Comparison of ENCODE assay signal across 11 cellular contexts in the genomic region with DNA sequence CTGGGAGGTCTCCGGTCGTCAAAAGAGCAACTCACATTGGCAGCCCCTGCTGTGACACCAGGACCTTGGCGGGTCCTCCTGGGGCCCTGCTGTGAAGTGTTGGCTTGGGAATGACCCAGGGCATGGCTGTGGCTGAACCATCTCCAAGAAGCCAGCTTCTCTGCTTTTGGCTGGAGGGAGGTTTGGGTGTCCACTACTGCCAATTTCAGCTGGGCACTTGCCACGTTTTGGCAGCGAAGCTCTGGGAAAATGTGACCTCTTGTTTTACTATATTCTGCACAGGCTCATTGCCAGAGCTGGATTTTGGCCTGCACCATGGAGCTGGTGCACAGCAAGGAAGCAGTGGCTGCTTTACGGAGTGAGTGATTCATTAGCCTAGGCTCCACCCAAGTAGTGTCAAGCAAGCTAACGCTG. TPM values are rescaled to one million over a fixed set of nuclear protein-coding genes. Genes with fewer than 3 reads are reported as not detected.
DNase-seq lines count a peak whose midpoint lies in the region; ATAC-seq, FAIRE-seq and TF ChIP-seq lines count a peak whose summit lies in the region.
"Had no signal": no experiment of that assay in that cellular context is flagged by ENCODE, and none has a peak within 500 bp of the region (broad histone marks: within the 10 kb centered on the region; RNA-seq: fewer than 3 reads in every experiment).

No MANE protein-coding gene starts in this region.

- H3K36me3 ChIP-seq in ascending aorta, result no peaks in the 10 kb centered on the region

- intact Hi-C loops in ascending aorta (cut with DNase I) (loop anchor here (2.0 kb wide), 1 partner anchor 25 kb away; a partner anchor contains a TSS), Right ventricle myocardium inferior (cut with DNase I) (loop anchor here (2.0 kb wide), 1 partner anchor 31 kb away; no protein-coding TSS in a partner anchor)

- ATAC-seq in Right ventricle myocardium inferior (peak; percentile 94), GM19351 (IDR thresholded peaks at IDR 0.05; ENCODE audit: unreplicated experiment) (no peak), GM21737 (IDR thresholded peaks at IDR 0.05; ENCODE audit: unreplicated experiment) (no peak)

- DNase-seq in AG20443 (ENCODE audit: low spot score), result peak; percentile 63
- DNase-seq in ascending aorta (ENCODE audit: low spot score in 2 of 2), result peak; percentile 51 to 95
- DNase-seq in Right ventricle myocardium inferior (ENCODE audit: missing footprints), result peak; percentile 82
- peak; percentile 65 for DNase-seq in pons (ENCODE audit: low spot score)
- no peak for DNase-seq in NCI-H1694 treated with DMSO at 0.1 percent for 48 hours (lab: John Stamatoyannopoulos, UW)
- no peak for DNase-seq in D721Med (ENCODE audit: insufficient read length, low spot score)
- DNase-seq: activated CD4-positive, CD25-positive, alpha-beta regulatory T cell; activated naive CD4-positive, alpha-beta T cell treated with anti-CD3 and anti-CD28 coated beads, Interleukin-2, amount 50 U/mL, for 16 hours; NCI-H2029 had no signal

- H3K27me3 ChIP-seq in ascending aorta, result no peaks in the 10 kb centered on the region

- peak overlapping the region; percentile 57 to 72 for H3K27ac ChIP-seq in ascending aorta

- no peak for TF ChIP-seq CTCF in ascending aorta (IDR thresholded peaks at IDR 0.05)
- TF ChIP-seq CTCF in D721Med (IDR thresholded peaks at IDR 0.05; ENCODE audit: insufficient read depth, missing control alignments), result no peak

- no peak overlapping the region for H3K4me3 ChIP-seq in ascending aorta

- no peaks in the 10 kb centered on the region for H3K9me3 ChIP-seq in ascending aorta

- no peak for FAIRE-seq in D721Med (lab: Jason Lieb, UNC)

- H3K4me1 ChIP-seq in ascending aorta, result peaks cover 0 to 7% of the 10 kb centered on the region in 2 donors

RNA-seq across cellular contexts. Expression of a gene that starts 24.2 kb away (rescaled TPM):
- total RNA-seq in ascending aorta (89.2 TPM), Right ventricle myocardium inferior (45.3 TPM)

Comparison
In these comparisons a context has a peak if more than half of its experiments do, and no peak if none do; other contexts are left out.
1. DNase-seq: peak in AG20443 (single experiment), ascending aorta (2 of 2), Right ventricle myocardium inferior (single experiment) and pons (single experiment); none in NCI-H1694 treated with DMSO at 0.1 percent for 48 hours (single experiment) and D721Med (single experiment).